ENCODE assay signal across 8 cellular contexts in the genomic region with DNA sequence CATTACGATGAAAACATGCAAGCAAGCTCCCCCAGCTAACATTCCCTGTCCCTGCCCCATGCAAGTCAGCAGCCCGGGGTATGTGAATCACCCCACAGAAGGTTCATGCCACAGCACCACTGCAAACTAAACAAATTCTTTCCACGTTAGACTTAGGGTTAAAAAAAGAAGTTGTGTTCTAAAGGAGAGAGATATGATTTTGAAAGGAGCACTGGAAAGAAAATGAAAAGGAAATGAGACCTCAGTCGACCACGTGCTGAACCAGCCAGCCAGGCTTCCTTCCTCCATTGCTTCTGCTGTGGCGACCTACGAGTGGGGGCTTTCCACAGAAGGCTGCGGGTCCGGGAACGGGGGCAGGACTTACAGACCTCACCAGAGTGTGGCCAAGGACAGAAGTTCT. TPM values are rescaled to one million over a fixed set of nuclear protein-coding genes. Genes with fewer than 3 reads are reported as not detected.
DNase-seq lines count a peak whose midpoint lies in the region; ATAC-seq, FAIRE-seq and TF ChIP-seq lines count a peak whose summit lies in the region.

No MANE protein-coding gene starts in this region.

- H3K9ac ChIP-seq in keratinocyte (ENCODE audit: control insufficient read depth, extremely low read depth, insufficient read depth, low read length): peak overlapping the region; percentile 56

- WGBS in transverse colon (ENCODE audit: low coverage in 1 of 2), 2 donors: 21 to 42% methylated on average over 7 to 10 of the region's 10 CpGs

- peak overlapping the region; percentile 66 for H3K27ac ChIP-seq in keratinocyte (ENCODE audit: control insufficient read depth, insufficient read depth, low read length)
- H3K27ac ChIP-seq in transverse colon: peak overlapping the region; percentile 12 to 68 (median 66)

- peaks cover 10% of the 10 kb centered on the region for H3K36me3 Mint-ChIP-seq in activated naive CD4-positive, alpha-beta T cell treated with anti-CD3 and anti-CD28 coated beads for 36 hours (ENCODE audit: low read depth)

- no peaks in the 10 kb centered on the region for H3K27me3 ChIP-seq in keratinocyte (ENCODE audit: control insufficient read depth, extremely low read depth, insufficient read depth, low read length)
- H3K27me3 ChIP-seq in transverse colon: no peaks in the 10 kb centered on the region

- H3K4me1 ChIP-seq in keratinocyte (ENCODE audit: control insufficient read depth, extremely low read depth, insufficient read depth, low read length): peaks cover 32% of the 10 kb centered on the region
- H3K4me1 ChIP-seq in transverse colon: peaks cover 0 to 16% (median 3%) of the 10 kb centered on the region in 4 donors

- intact Hi-C loops in activated naive CD4-positive, alpha-beta T cell treated with anti-CD3 and anti-CD28 coated beads for 36 hours (cut with micrococcal nuclease): loop anchor here (1.0 kb wide), 1 partner anchor 18 kb away; no protein-coding TSS in a partner anchor
- intact Hi-C loops in transverse colon (cut with DNase I; ENCODE audit: low total_unique reads): no loop called here

- TF ChIP-seq CTCF in AG09319 (IDR thresholded peaks at IDR 0.05; ENCODE audit: low read depth, low read length) (no peak), keratinocyte (optimal IDR thresholded peaks at IDR 0.05 in 1 of 3, IDR thresholded peaks at IDR 0.05 in 1 of 3, conservative IDR thresholded peaks at IDR 0.05 in 1 of 3; ENCODE audit: extremely low read depth in 1 of 3, insufficient read depth in 2 of 3, low read length in 3 of 3) (no peak), transverse colon (IDR thresholded peaks at IDR 0.05) (no peak)

- no peak for TF ChIP-seq POLR2A in transverse colon (IDR thresholded peaks at IDR 0.05)

- peaks cover 75% of the 10 kb centered on the region for H3K4me1 Mint-ChIP-seq in activated naive CD4-positive, alpha-beta T cell treated with anti-CD3 and anti-CD28 coated beads for 36 hours (ENCODE audit: low read depth)

- H3K36me3 ChIP-seq in keratinocyte (ENCODE audit: control insufficient read depth in 2 of 2, extremely low read depth in 1 of 2, insufficient read depth in 2 of 2, low read length in 2 of 2): no peaks in the 10 kb centered on the region
- H3K36me3 ChIP-seq in transverse colon: no peaks in the 10 kb centered on the region

- dilution Hi-C loops in keratinocyte (cut with MboI; ENCODE audit: extremely low pct_ligation_motif_present, low sequenced_read_pairs): no loop called here

- DNase-seq in AG09319 (ENCODE audit: extremely low read depth, low read depth) (peak; percentile 51), KG1 (lab: John Stamatoyannopoulos, UW) (peak; percentile 72), keratinocyte (ENCODE audit: low read depth, low spot score) (no peak), transverse colon (peak; percentile 45), NCI-H1436 (lab: John Stamatoyannopoulos, UW) (no peak), mesenteric fat pad (ENCODE audit: low spot score) (no peak)
- DNase-seq in activated naive CD4-positive, alpha-beta T cell treated with anti-CD3 and anti-CD28 coated beads for 36 hours: peak; percentile 66

- no peak for TF ChIP-seq EP300 in transverse colon (IDR thresholded peaks at IDR 0.05; ENCODE audit: low read depth)

- no peaks in the 10 kb centered on the region for H3K27me3 Mint-ChIP-seq in activated naive CD4-positive, alpha-beta T cell treated with anti-CD3 and anti-CD28 coated beads for 36 hours (ENCODE audit: low read depth)

- no peaks in the 10 kb centered on the region for H3K9me1 ChIP-seq in keratinocyte (ENCODE audit: control insufficient read depth, extremely low read depth, insufficient read depth, low read length)

- in situ Hi-C loops in transverse colon (cut with MboI; ENCODE audit: low pct_ligation_motif_present in 1 of 4, low pct_unique_long_range_greater_than_20kb in 1 of 4, low sequenced_read_pairs in 3 of 4): no loop called here

- H3K79me2 ChIP-seq in keratinocyte (ENCODE audit: control insufficient read depth, insufficient read depth, low read length): no peaks in the 10 kb centered on the region

- H3K9me3 Mint-ChIP-seq in activated naive CD4-positive, alpha-beta T cell treated with anti-CD3 and anti-CD28 coated beads for 36 hours: no peaks in the 10 kb centered on the region

- CTCF ChIA-PET in activated naive CD4-positive, alpha-beta T cell treated with anti-CD3 and anti-CD28 coated beads for 36 hours (lab: Charles Lee): interaction anchor here (0.6 to 1.2 kb wide), 5 partner anchors 18 to 156 kb away, joined by 3 to 6 read pairs (median 3); no protein-coding TSS in a partner anchor

- peak overlapping the region; percentile 56 for H3K4me3 Mint-ChIP-seq in activated naive CD4-positive, alpha-beta T cell treated with anti-CD3 and anti-CD28 coated beads for 36 hours

- peak overlapping the region; percentile 86 for H3K27ac Mint-ChIP-seq in activated naive CD4-positive, alpha-beta T cell treated with anti-CD3 and anti-CD28 coated beads for 36 hours

- no peak for ATAC-seq in HG02840 (IDR thresholded peaks at IDR 0.05; ENCODE audit: low FRiP score, unreplicated experiment)

- peak; percentile 73 for FAIRE-seq in keratinocyte (lab: Jason Lieb, UNC)

- no peaks in the 10 kb centered on the region for H4K20me1 ChIP-seq in keratinocyte (ENCODE audit: control insufficient read depth, extremely low read depth, insufficient read depth, low read length)

- H3K4me3 ChIP-seq in keratinocyte (ENCODE audit: control insufficient read depth in 2 of 3, extremely low read depth in 1 of 3, insufficient read depth in 2 of 3, low read depth in 1 of 3, low read length in 3 of 3): no peak overlapping the region
- no peak overlapping the region for H3K4me3 ChIP-seq in transverse colon

- peak overlapping the region; percentile 65 for H2AFZ ChIP-seq in keratinocyte (ENCODE audit: control insufficient read depth, low read length)

- H3K4me2 ChIP-seq in keratinocyte (ENCODE audit: control insufficient read depth, extremely low read depth, insufficient read depth, low read depth, low read length): peak overlapping the region; percentile 9

- H3K9me3 ChIP-seq in keratinocyte (ENCODE audit: control insufficient read depth, low read depth, low read length) (no peaks in the 10 kb centered on the region), transverse colon (no peaks in the 10 kb centered on the region)

RNA-seq across cellular contexts. Expression of gene ARL4C, which starts 52.0 kb away (rescaled TPM):
- 10 to 100 TPM; 24.2 to 24.9 TPM for total RNA-seq in activated naive CD4-positive, alpha-beta T cell treated with anti-CD3 and anti-CD28 coated beads for 36 hours
- 55.0 to 108 TPM (median 79.5 TPM) in 3 replicates for polyA plus RNA-seq in keratinocyte
- polyA plus RNA-seq in keratinocyte (2011; ENCODE audit: low read depth): 15.7 TPM
- 88.4 and 91.7 TPM in 2 replicates for polyA plus RNA-seq in keratinocyte (2011; cell fraction: cytosol; rRNA removed)
- polyA plus RNA-seq in keratinocyte (2011; cell fraction: nucleus; rRNA removed): 80.7 and 82.4 TPM in 2 replicates
- 33.5 and 151 TPM in 2 replicates for polyA plus RNA-seq in keratinocyte (2012; ENCODE audit: low replicate concordance)
- polyA minus RNA-seq in keratinocyte: 54.9 to 71.5 TPM (median 67.6 TPM) in 3 replicates
- 123 TPM for polyA minus RNA-seq in keratinocyte (2011; cell fraction: cytosol; rRNA and poly(A)+ RNA removed)
- 45.6 and 62.1 TPM in 2 replicates for polyA minus RNA-seq in keratinocyte (2011; cell fraction: nucleus; rRNA and poly(A)+ RNA removed)
- total RNA-seq in transverse colon: 10 to 100 TPM in 1 of 4 donors, 1 to 10 TPM in 3; 3.8 to 11.9 (median 5.3) TPM
- 17.4 TPM for total RNA-seq in mesenteric fat pad

Comparison
In these comparisons a context has a peak if more than half of its experiments do, and no peak if none do; other contexts are left out.
1. DNase-seq: peak in AG09319 (single experiment), KG1 (single experiment), activated naive CD4-positive, alpha-beta T cell treated with anti-CD3 and anti-CD28 coated beads for 36 hours (single experiment) and transverse colon (single experiment); none in keratinocyte (single experiment), NCI-H1436 (single experiment) and mesenteric fat pad (single experiment).